In genomic region chr11:10938231-10938630, GRCh38 we compare ENCODE assay signal across 22 cellular contexts.
DNase-seq lines count a peak whose midpoint lies in the region; ATAC-seq lines count a peak whose summit lies in the region.
"Had no signal": no experiment of that assay in that cellular context is flagged by ENCODE, and none has a peak within 500 bp of the region (broad histone marks: within the 10 kb centered on the region; RNA-seq: fewer than 3 reads in every experiment).

No MANE protein-coding gene starts in this region.

- no peak overlapping the region for H3K27ac Mint-ChIP-seq in activated CD4-positive, alpha-beta T cell treated with anti-CD3 and anti-CD28 coated beads, Interleukin-2, amount 10 ng/mL, durations not matched to agents 24 days and 14 days
- H3K27ac Mint-ChIP-seq in activated T-cell treated with anti-CD3 and anti-CD28 coated beads, Interleukin-2, amount 50 U/mL, for 24 hours = no peak overlapping the region
- H3K27ac Mint-ChIP-seq: CD14-positive monocyte; CD4-positive, alpha-beta T cell; CD8-positive, alpha-beta memory T cell; GM23338 had no signal

- H3K4me3 Mint-ChIP-seq in activated CD4-positive, alpha-beta T cell treated with anti-CD3 and anti-CD28 coated beads, Interleukin-2, amount 10 ng/mL, durations not matched to agents 24 days and 14 days = no peak overlapping the region
- no peak overlapping the region for H3K4me3 Mint-ChIP-seq in activated T-cell treated with anti-CD3 and anti-CD28 coated beads, Interleukin-2, amount 50 U/mL, for 24 hours
- H3K4me3 Mint-ChIP-seq: CD14-positive monocyte; CD4-positive, alpha-beta T cell; CD8-positive, alpha-beta memory T cell; GM23338; H9 had no signal

- H3K9ac ChIP-seq in rectal smooth muscle tissue (ENCODE audit: low read length) = no peak overlapping the region
- H3K9ac ChIP-seq: BLaER1 treated with 17β-estradiol and CSF1 and Interleukin-3, amounts not matched to agents 10 nM and 100 nM had no signal

- peaks cover 22% of the 10 kb centered on the region for H3K27me3 Mint-ChIP-seq in activated CD4-positive, alpha-beta T cell treated with anti-CD3 and anti-CD28 coated beads, Interleukin-2, amount 10 ng/mL, durations not matched to agents 24 days and 14 days
- H3K27me3 Mint-ChIP-seq in activated T-cell treated with anti-CD3 and anti-CD28 coated beads, Interleukin-2, amount 50 U/mL, for 24 hours = peaks cover 13% of the 10 kb centered on the region

- H3K4me3 ChIP-seq in rectal smooth muscle tissue (ENCODE audit: low read length) = no peak overlapping the region
- H3K4me3 ChIP-seq: BLaER1 treated with 17β-estradiol and CSF1 and Interleukin-3, amounts not matched to agents 10 nM and 100 nM; GM12878; GM23338 had no signal

- intact Hi-C loops in activated CD4-positive, alpha-beta T cell treated with anti-CD3 and anti-CD28 coated beads, Interleukin-2, amount 10 ng/mL, durations not matched to agents 24 days and 14 days (cut with micrococcal nuclease) = loop anchor here (10.0 kb wide), 2 partner anchors 217 to 327 kb away; no protein-coding TSS in a partner anchor

- no peaks in the 10 kb centered on the region for H3K36me3 Mint-ChIP-seq in activated CD4-positive, alpha-beta T cell treated with anti-CD3 and anti-CD28 coated beads, Interleukin-2, amount 10 ng/mL, durations not matched to agents 24 days and 14 days (ENCODE audit: low read depth)
- no peaks in the 10 kb centered on the region for H3K36me3 Mint-ChIP-seq in activated T-cell treated with anti-CD3 and anti-CD28 coated beads, Interleukin-2, amount 50 U/mL, for 24 hours (ENCODE audit: low read depth)
- H3K36me3 Mint-ChIP-seq: CD14-positive monocyte; CD8-positive, alpha-beta memory T cell had no signal

- H3K9me3 Mint-ChIP-seq in activated CD4-positive, alpha-beta T cell treated with anti-CD3 and anti-CD28 coated beads, Interleukin-2, amount 10 ng/mL, durations not matched to agents 24 days and 14 days = no peaks in the 10 kb centered on the region
- H3K9me3 Mint-ChIP-seq in activated T-cell treated with anti-CD3 and anti-CD28 coated beads, Interleukin-2, amount 50 U/mL, for 24 hours = no peaks in the 10 kb centered on the region
- H3K9me3 Mint-ChIP-seq: CD4-positive, alpha-beta T cell; CD8-positive, alpha-beta memory T cell; H9 had no signal

- H3K4me1 ChIP-seq in rectal smooth muscle tissue (ENCODE audit: control insufficient read depth, insufficient read depth, low read length) = peaks cover 31% of the 10 kb centered on the region
- H3K4me1 ChIP-seq: BE2C had no signal

- ATAC-seq in GM21390 (IDR thresholded peaks at IDR 0.05; ENCODE audit: unreplicated experiment) = no peak
- ATAC-seq: GM12878, GM23338, HCT116 had no signal

- no peaks in the 10 kb centered on the region for H3K36me3 ChIP-seq in rectal smooth muscle tissue (ENCODE audit: control insufficient read depth, insufficient read depth, low read length)
- H3K36me3 ChIP-seq: BE2C; BLaER1 treated with 17β-estradiol and CSF1 and Interleukin-3, amounts not matched to agents 10 nM and 100 nM had no signal

- H3K4me1 Mint-ChIP-seq in activated CD4-positive, alpha-beta T cell treated with anti-CD3 and anti-CD28 coated beads, Interleukin-2, amount 10 ng/mL, durations not matched to agents 24 days and 14 days = peaks cover 16% of the 10 kb centered on the region
- peaks cover 15% of the 10 kb centered on the region for H3K4me1 Mint-ChIP-seq in activated T-cell treated with anti-CD3 and anti-CD28 coated beads, Interleukin-2, amount 50 U/mL, for 24 hours (ENCODE audit: low read depth)

- peak overlapping the region; percentile 76 for H3K27ac ChIP-seq in rectal smooth muscle tissue (ENCODE audit: low read depth, low read length)
- H3K27ac ChIP-seq: 22Rv1; BLaER1 treated with 17β-estradiol and CSF1 and Interleukin-3, amounts not matched to agents 10 nM and 100 nM had no signal

- DNase-seq in activated CD4-positive, alpha-beta T cell treated with anti-CD3 and anti-CD28 coated beads, Interleukin-2, amount 10 ng/mL, durations not matched to agents 24 days and 14 days = peak; percentile 47
- no peak for DNase-seq in activated CD4-positive, alpha-beta T cell treated with anti-CD3 and anti-CD28 coated beads, Interleukin-2, amount 50 U/mL, for 1 hour
- DNase-seq in islet precursor cell = peak; percentile 41
- DNase-seq in activated T-cell treated with anti-CD3 and anti-CD28 coated beads, Interleukin-2, amount 50 U/mL, for 24 hours = no peak
- DNase-seq in activated CD8-positive, alpha-beta memory T cell treated with anti-CD3 and anti-CD28 coated beads, Interleukin-2, amount 50 U/mL, for 4 hours = no peak
- DNase-seq: AML-193; BE2C; CD4-positive, alpha-beta T cell; CD8-positive, alpha-beta memory T cell; DMS 273 treated with DMSO at 0.1 percent for 48 hours; DMS79; EL; GDM1; H9 had no signal

- no peaks in the 10 kb centered on the region for H3K27me3 ChIP-seq in rectal smooth muscle tissue (ENCODE audit: control insufficient read depth, insufficient read depth, low read length)
- H3K27me3 ChIP-seq: BE2C had no signal

Comparison
In these comparisons a context has a peak if more than half of its experiments do, and no peak if none do; other contexts are left out.
1. DNase-seq: peak in activated CD4-positive, alpha-beta T cell treated with anti-CD3 and anti-CD28 coated beads, Interleukin-2, amount 10 ng/mL, durations not matched to agents 24 days and 14 days (single experiment) and islet precursor cell (single experiment); none in activated CD4-positive, alpha-beta T cell treated with anti-CD3 and anti-CD28 coated beads, Interleukin-2, amount 50 U/mL, for 1 hour (single experiment), activated T-cell treated with anti-CD3 and anti-CD28 coated beads, Interleukin-2, amount 50 U/mL, for 24 hours (single experiment) and activated CD8-positive, alpha-beta memory T cell treated with anti-CD3 and anti-CD28 coated beads, Interleukin-2, amount 50 U/mL, for 4 hours (single experiment).